ENCODE assay signal across 14 cellular contexts in genomic region chr5:58019614-58020013, GRCh38.
DNase-seq lines count a peak whose midpoint lies in the region; ATAC-seq and TF ChIP-seq lines count a peak whose summit lies in the region.
"Had no signal": no experiment of that assay in that cellular context is flagged by ENCODE, and none has a peak within 500 bp of the region (broad histone marks: within the 10 kb centered on the region; RNA-seq: fewer than 3 reads in every experiment).

No MANE protein-coding gene starts in this region.

- H3K4me3 ChIP-seq in LNCaP clone FGC (ENCODE audit: low read depth, low read length) (no peak overlapping the region), left lung (no peak overlapping the region), stomach (no peak overlapping the region)
- no peak overlapping the region for H3K4me3 ChIP-seq in CD4-positive, alpha-beta memory T cell (ENCODE audit: low read length in 2 of 2)
- H3K4me3 ChIP-seq: BLaER1 treated with 17β-estradiol and CSF1 and Interleukin-3, amounts not matched to agents 10 nM and 100 nM had no signal

- no peaks in the 10 kb centered on the region for H3K27me3 ChIP-seq in left lung
- no peaks in the 10 kb centered on the region for H3K27me3 ChIP-seq in stomach
- no peaks in the 10 kb centered on the region for H3K27me3 ChIP-seq in CD4-positive, alpha-beta memory T cell (ENCODE audit: insufficient read depth, low read length)
- H3K27me3 ChIP-seq: BLaER1 treated with 17β-estradiol and CSF1 and Interleukin-3, amounts not matched to agents 10 nM and 100 nM had no signal

- H3K36me3 Mint-ChIP-seq in CD4-positive, alpha-beta memory T cell = no peaks in the 10 kb centered on the region
- H3K36me3 Mint-ChIP-seq: activated naive CD8-positive, alpha-beta T cell treated with anti-CD3 and anti-CD28 coated beads, Interleukin-2, amount 10 ng/mL, durations not matched to agents 7 days and 5 days had no signal

- H3K4me1 Mint-ChIP-seq in CD4-positive, alpha-beta memory T cell = no peaks in the 10 kb centered on the region
- H3K4me1 Mint-ChIP-seq: activated naive CD8-positive, alpha-beta T cell treated with anti-CD3 and anti-CD28 coated beads, Interleukin-2, amount 10 ng/mL, durations not matched to agents 7 days and 5 days had no signal

- H3K27me3 Mint-ChIP-seq in CD4-positive, alpha-beta memory T cell = peaks cover 0 to 1% of the 10 kb centered on the region in 2 donors

- CTCF ChIA-PET in CD4-positive, alpha-beta memory T cell (lab: Charles Lee; ENCODE audit: partially characterized antibody) = no interaction called here

- no peaks in the 10 kb centered on the region for H3K36me3 ChIP-seq in left lung
- no peaks in the 10 kb centered on the region for H3K36me3 ChIP-seq in stomach
- no peaks in the 10 kb centered on the region for H3K36me3 ChIP-seq in CD4-positive, alpha-beta memory T cell (ENCODE audit: insufficient read depth, low read length)
- H3K36me3 ChIP-seq: BLaER1 treated with 17β-estradiol and CSF1 and Interleukin-3, amounts not matched to agents 10 nM and 100 nM had no signal

- no peaks in the 10 kb centered on the region for H3K9me3 Mint-ChIP-seq in CD4-positive, alpha-beta memory T cell
- H3K9me3 Mint-ChIP-seq: activated naive CD8-positive, alpha-beta T cell treated with anti-CD3 and anti-CD28 coated beads, Interleukin-2, amount 10 ng/mL, durations not matched to agents 7 days and 5 days had no signal

- 18 to 32% (median 21%) methylated on average over 3 of the region's 3 CpGs for WGBS in stomach, 5 donors

- DNase-seq in LNCaP clone FGC (ENCODE audit: low read depth) = peak; percentile 44
- DNase-seq in fibroblast of gingiva (ENCODE audit: low read depth) = peak; percentile 0
- DNase-seq in left lung = peak in 1 of 2 donors; percentile 33
- peak; percentile 27 for DNase-seq in stomach
- DNase-seq in GM19238 (ENCODE audit: insufficient read length, low spot score) = no peak
- no peak for DNase-seq in CD4-positive, alpha-beta memory T cell
- no peak for DNase-seq in activated CD4-positive, alpha-beta T cell treated with anti-CD3 and anti-CD28 coated beads for 1 hour
- DNase-seq: activated naive CD8-positive, alpha-beta T cell treated with anti-CD3 and anti-CD28 coated beads, Interleukin-2, amount 10 ng/mL, durations not matched to agents 7 days and 5 days; NCI-H1417 treated with DMSO at 0.1 percent for 48 hours; NCI-H524 treated with DMSO at 0.1 percent for 48 hours; occipital lobe; stimulated activated CD4-positive, alpha-beta T cell treated with anti-CD3 and anti-CD28 coated beads, Interleukin-1b, Interleukin-23, amount 100 ng/mL, for 48 hours had no signal

- H3K27ac ChIP-seq in left lung (no peak overlapping the region), stomach (peak overlapping the region in 1 of 5 donors; percentile 0)
- H3K27ac ChIP-seq in CD4-positive, alpha-beta memory T cell (ENCODE audit: low read depth, low read length) = no peak overlapping the region
- H3K27ac ChIP-seq: BLaER1 treated with 17β-estradiol and CSF1 and Interleukin-3, amounts not matched to agents 10 nM and 100 nM had no signal

- TF ChIP-seq CTCF in LNCaP clone FGC (IDR thresholded peaks at IDR 0.05; ENCODE audit: control insufficient read depth, extremely low read depth, insufficient read depth) = no peak
- no peak for TF ChIP-seq CTCF in left lung (IDR thresholded peaks at IDR 0.05)
- TF ChIP-seq CTCF in stomach (IDR thresholded peaks at IDR 0.05) = no peak

- H3K9me3 ChIP-seq in left lung (no peaks in the 10 kb centered on the region), stomach (no peaks in the 10 kb centered on the region)
- no peaks in the 10 kb centered on the region for H3K9me3 ChIP-seq in CD4-positive, alpha-beta memory T cell (ENCODE audit: control insufficient read depth in 1 of 2, low read length in 2 of 2)
- H3K9me3 ChIP-seq: BLaER1 treated with 17β-estradiol and CSF1 and Interleukin-3, amounts not matched to agents 10 nM and 100 nM had no signal

- ATAC-seq in left lung (peak; percentile 80), GM21528 (IDR thresholded peaks at IDR 0.05; ENCODE audit: low FRiP score, unreplicated experiment) (no peak)

- intact Hi-C loops in left lung (cut with DNase I) = no loop called here
- intact Hi-C loops in stomach (cut with DNase I; ENCODE audit: low total_unique reads) = no loop called here
- intact Hi-C loops in CD4-positive, alpha-beta memory T cell (cut with micrococcal nuclease) = no loop called here

- POLR2A ChIA-PET in CD4-positive, alpha-beta memory T cell (lab: Charles Lee; ENCODE audit: partially characterized antibody) = no interaction called here

- no peak overlapping the region for H3K27ac Mint-ChIP-seq in CD4-positive, alpha-beta memory T cell
- H3K27ac Mint-ChIP-seq: activated naive CD8-positive, alpha-beta T cell treated with anti-CD3 and anti-CD28 coated beads, Interleukin-2, amount 10 ng/mL, durations not matched to agents 7 days and 5 days had no signal

- H3K4me1 ChIP-seq in left lung (peaks cover 0 to 7% of the 10 kb centered on the region in 2 donors), stomach (peaks cover 0 to 4% (median 0%) of the 10 kb centered on the region in 4 donors)
- H3K4me1 ChIP-seq in CD4-positive, alpha-beta memory T cell (ENCODE audit: insufficient read depth, low read length) = no peaks in the 10 kb centered on the region
- H3K4me1 ChIP-seq: BLaER1 treated with 17β-estradiol and CSF1 and Interleukin-3, amounts not matched to agents 10 nM and 100 nM had no signal

- TF ChIP-seq POLR2A in stomach (IDR thresholded peaks at IDR 0.05) = no peak

- no peak overlapping the region for H3K4me3 Mint-ChIP-seq in CD4-positive, alpha-beta memory T cell
- H3K4me3 Mint-ChIP-seq: activated naive CD8-positive, alpha-beta T cell treated with anti-CD3 and anti-CD28 coated beads, Interleukin-2, amount 10 ng/mL, durations not matched to agents 7 days and 5 days had no signal

- TF ChIP-seq EP300 in stomach (IDR thresholded peaks at IDR 0.05) = no peak

Comparison
In these comparisons a context has a peak if more than half of its experiments do, and no peak if none do; other contexts are left out.
1. DNase-seq: peak in LNCaP clone FGC (single experiment), fibroblast of gingiva (single experiment) and stomach (single experiment); none in GM19238 (single experiment), CD4-positive, alpha-beta memory T cell (0 of 5) and activated CD4-positive, alpha-beta T cell treated with anti-CD3 and anti-CD28 coated beads for 1 hour (single experiment).